23 cellular contexts compared by ENCODE assay signal in the genomic region with DNA sequence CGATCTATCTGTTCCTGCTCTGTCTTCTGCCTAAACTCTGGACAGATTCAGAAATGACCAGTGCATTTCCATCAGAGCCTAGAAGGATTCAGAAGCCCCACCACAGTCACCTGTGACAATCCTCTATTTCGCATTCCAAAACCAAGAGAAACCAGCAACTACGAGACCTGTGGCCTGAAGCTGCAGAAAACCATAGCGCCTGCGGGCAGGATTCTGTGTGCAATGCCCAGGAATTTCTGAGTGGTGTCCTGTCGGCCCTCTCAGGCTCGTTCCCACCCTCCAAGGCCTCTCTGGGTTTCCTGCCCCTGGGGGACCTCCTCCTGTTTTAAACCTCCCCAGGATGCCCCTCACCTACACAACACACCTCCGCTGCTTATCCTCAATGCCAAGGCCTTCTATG.
DNase-seq lines count a peak whose midpoint lies in the region; ATAC-seq, FAIRE-seq and TF ChIP-seq lines count a peak whose summit lies in the region.
"Had no signal": no experiment of that assay in that cellular context is flagged by ENCODE, and none has a peak within 500 bp of the region (broad histone marks: within the 10 kb centered on the region; RNA-seq: fewer than 3 reads in every experiment).

No MANE protein-coding gene starts in this region.

- H3K4ac ChIP-seq in neuronal stem cell (ENCODE audit: low read length), result no peak overlapping the region

- H3K14ac ChIP-seq in neuronal stem cell (ENCODE audit: low read length), result no peak overlapping the region

- H3K9me3 ChIP-seq in neuronal stem cell (replicated peaks in 1 of 2; ENCODE audit: control insufficient read depth in 2 of 2, insufficient read depth in 1 of 2, low read depth in 1 of 2, low read length in 2 of 2) (no peaks in the 10 kb centered on the region), pancreas (no peaks in the 10 kb centered on the region)
- H3K9me3 ChIP-seq: A549, Caco-2 had no signal

- H2AFZ ChIP-seq in neuronal stem cell (ENCODE audit: low read length), result no peak overlapping the region

- no peak overlapping the region for H2BK12ac ChIP-seq in neuronal stem cell (ENCODE audit: low read length)

- no peak overlapping the region for H4K8ac ChIP-seq in neuronal stem cell (ENCODE audit: low read depth, low read length)

- H3K79me1 ChIP-seq in neuronal stem cell (ENCODE audit: low read depth, low read length), result no peaks in the 10 kb centered on the region

- H2BK15ac ChIP-seq in neuronal stem cell (ENCODE audit: low read length), result no peak overlapping the region

- no peak overlapping the region for H2AK5ac ChIP-seq in neuronal stem cell (ENCODE audit: low read depth, low read length)

- H3K36me3 ChIP-seq in neuronal stem cell (replicated peaks in 1 of 2; ENCODE audit: control insufficient read depth in 2 of 2, insufficient read depth in 2 of 2, low read length in 2 of 2) (no peaks in the 10 kb centered on the region), pancreas (no peaks in the 10 kb centered on the region)

- peak overlapping the region; percentile 64 for H3K27ac Mint-ChIP-seq in activated naive CD4-positive, alpha-beta T cell treated with anti-CD3 and anti-CD28 coated beads, Interleukin-2, amount 50 U/mL, for 24 hours
- no peak overlapping the region for H3K27ac Mint-ChIP-seq in activated naive CD4-positive, alpha-beta T cell treated with anti-CD3 and anti-CD28 coated beads, Interleukin-2, amount 50 U/mL, for 72 hours
- H3K27ac Mint-ChIP-seq: B cell; CD4-positive, alpha-beta T cell; CD8-positive, alpha-beta T cell had no signal

- H3K27ac ChIP-seq in neuronal stem cell (replicated peaks; ENCODE audit: low read length), result no peak overlapping the region
- no peak overlapping the region for H3K27ac ChIP-seq in pancreas
- H3K27ac ChIP-seq: 22Rv1, A549, C4-2B had no signal

- peaks cover 3% of the 10 kb centered on the region for H3K27me3 Mint-ChIP-seq in activated naive CD4-positive, alpha-beta T cell treated with anti-CD3 and anti-CD28 coated beads, Interleukin-2, amount 50 U/mL, for 24 hours

- H3K4me1 Mint-ChIP-seq in activated naive CD4-positive, alpha-beta T cell treated with anti-CD3 and anti-CD28 coated beads, Interleukin-2, amount 50 U/mL, for 24 hours, result no peaks in the 10 kb centered on the region
- H3K4me1 Mint-ChIP-seq: B cell had no signal

- H3K4me1 ChIP-seq in neuronal stem cell (ENCODE audit: control insufficient read depth in 2 of 2, insufficient read depth in 1 of 2, low read depth in 1 of 2, low read length in 2 of 2), result peaks cover 6 to 9% of the 10 kb centered on the region in 2 donors
- H3K4me1 ChIP-seq in pancreas, result no peaks in the 10 kb centered on the region
- H3K4me1 ChIP-seq: A549, Caco-2 had no signal

- H3K4me3 ChIP-seq in neuronal stem cell (ENCODE audit: low read length in 2 of 2), result no peak overlapping the region
- H3K4me3 ChIP-seq in pancreas, result no peak overlapping the region
- H3K4me3 ChIP-seq: A549, GM12878 had no signal

- H3K4me2 ChIP-seq in neuronal stem cell (ENCODE audit: insufficient read depth, low read length, poor library complexity, severe bottlenecking), result no peak overlapping the region
- H3K4me2 ChIP-seq: A549 had no signal

- DNase-seq in activated naive CD4-positive, alpha-beta T cell treated with anti-CD3 and anti-CD28 coated beads, Interleukin-2, amount 50 U/mL, for 72 hours (ENCODE audit: low spot score in 2 of 2), result no peak
- peak; percentile 35 for DNase-seq in ELF-1 (ENCODE audit: low read depth, low spot score)
- DNase-seq in neuronal stem cell (ENCODE audit: low spot score), result no peak
- DNase-seq in OCI-M1 (lab: John Stamatoyannopoulos, UW), result no peak
- DNase-seq in pancreas, result no peak
- DNase-seq: AML-193; Caco-2; Calu3; CD4-positive, alpha-beta T cell; CD8-positive, alpha-beta T cell; DMS79 treated with DMSO at 0.1 percent for 48 hours; GDM1 had no signal

- H3K18ac ChIP-seq in neuronal stem cell (ENCODE audit: low read length), result peak overlapping the region; percentile 68

- H3K9me3 Mint-ChIP-seq in activated naive CD4-positive, alpha-beta T cell treated with anti-CD3 and anti-CD28 coated beads, Interleukin-2, amount 50 U/mL, for 24 hours, result no peaks in the 10 kb centered on the region
- H3K9me3 Mint-ChIP-seq in activated naive CD4-positive, alpha-beta T cell treated with anti-CD3 and anti-CD28 coated beads, Interleukin-2, amount 50 U/mL, for 72 hours, result no peaks in the 10 kb centered on the region
- H3K9me3 Mint-ChIP-seq: CD4-positive, alpha-beta T cell; CD8-positive, alpha-beta T cell had no signal

- H4K91ac ChIP-seq in neuronal stem cell (ENCODE audit: low read depth, low read length, poor library complexity), result no peak overlapping the region

- no peak for FAIRE-seq in pancreas (lab: Jason Lieb, UNC)
- FAIRE-seq: A549, D721Med, GM12878, GM12892, GM18507, GM19239 had no signal

- H3K23ac ChIP-seq in neuronal stem cell (ENCODE audit: low read depth, low read length, poor library complexity), result no peak overlapping the region

- intact Hi-C loops in pancreas (cut with DNase I), result no loop called here

- H2BK120ac ChIP-seq in neuronal stem cell (ENCODE audit: low read depth, low read length), result no peak overlapping the region

- WGBS in neuronal stem cell (ENCODE audit: extremely low coverage in 2 of 2, insufficient read length in 2 of 2, insufficient replicate concordance in 1 of 2), 2 donors, result no CpG with 5 or more reads among the region's 8 CpGs
- WGBS in pancreas, 2 donors, result 80 to 92% methylated on average over 8 of the region's 8 CpGs

- H2BK5ac ChIP-seq in neuronal stem cell (ENCODE audit: low read length), result no peak overlapping the region

- H3K4me3 Mint-ChIP-seq in activated naive CD4-positive, alpha-beta T cell treated with anti-CD3 and anti-CD28 coated beads, Interleukin-2, amount 50 U/mL, for 24 hours, result no peak overlapping the region
- H3K4me3 Mint-ChIP-seq: B cell; CD4-positive, alpha-beta T cell; CD8-positive, alpha-beta T cell had no signal

- peaks cover 0 to 8% (median 2%) of the 10 kb centered on the region in 3 experiments for H3K27me3 ChIP-seq in neuronal stem cell (ENCODE audit: control insufficient read depth in 3 of 3, insufficient read depth in 3 of 3, low read depth in 1 of 3, low read length in 3 of 3)
- H3K27me3 ChIP-seq in pancreas, result no peaks in the 10 kb centered on the region

- ATAC-seq in activated naive CD4-positive, alpha-beta T cell treated with anti-CD3 and anti-CD28 coated beads, Interleukin-2, amount 50 U/mL, for 72 hours, result no peak
- ATAC-seq in HG02763 (IDR thresholded peaks at IDR 0.05; ENCODE audit: unreplicated experiment), result no peak
- no peak for ATAC-seq in pancreas
- ATAC-seq: A549; CD8-positive, alpha-beta T cell; GM12878 had no signal

- no peak for TF ChIP-seq CTCF in pancreas (IDR thresholded peaks at IDR 0.05)

- no peak overlapping the region for H3K9ac ChIP-seq in neuronal stem cell (ENCODE audit: low read depth, low read length, poor library complexity)

- no peaks in the 10 kb centered on the region for H3K36me3 Mint-ChIP-seq in activated naive CD4-positive, alpha-beta T cell treated with anti-CD3 and anti-CD28 coated beads, Interleukin-2, amount 50 U/mL, for 24 hours
- no peaks in the 10 kb centered on the region for H3K36me3 Mint-ChIP-seq in activated naive CD4-positive, alpha-beta T cell treated with anti-CD3 and anti-CD28 coated beads, Interleukin-2, amount 50 U/mL, for 72 hours
- H3K36me3 Mint-ChIP-seq: CD8-positive, alpha-beta T cell had no signal
